In genomic region chr3:52537726-52538421, GRCh38 we compare ENCODE assay signal across 1 cellular context.
TF ChIP-seq lines count a peak whose summit lies in the region.

No MANE protein-coding gene starts in this region.

TF ChIP-seq in HCT116, 20 proteins besides CTCF, POLR2A, EP300 and RAD21 (continued from another document):
- no peak for TF ChIP-seq REST (IDR thresholded peaks at IDR 0.05; ENCODE audit: low read depth)
- no peak for TF ChIP-seq EZH2 (IDR thresholded peaks at IDR 0.05)
- TF ChIP-seq MAX (IDR thresholded peaks at IDR 0.05): no peak
- no peak for TF ChIP-seq POLR2AphosphoS5 (IDR thresholded peaks at IDR 0.05; ENCODE audit: low read depth, low read length)
- no peak for TF ChIP-seq JUND (IDR thresholded peaks at IDR 0.05)
